In genomic region chr6:161575508-161576254, GRCh38 we compare ENCODE assay signal across 18 cellular contexts.
"Had no signal": no experiment of that assay in that cellular context is flagged by ENCODE, and none has a peak within 500 bp of the region (broad histone marks: within the 10 kb centered on the region; RNA-seq: fewer than 3 reads in every experiment).

No MANE protein-coding gene starts in this region.

- H3K4me3 Mint-ChIP-seq: activated CD4-positive, alpha-beta T cell treated with anti-CD3 and anti-CD28 coated beads, Interleukin-2, amount 10 ng/mL, durations not matched to agents 24 days and 14 days; activated naive CD4-positive, alpha-beta T cell treated with anti-CD3 and anti-CD28 coated beads, Interleukin-2, amount 10 ng/mL, durations not matched to agents 7 days and 5 days; activated T-helper 17 cell treated with anti-CD3 and anti-CD28 coated beads, Interleukin-2, amount 50 U/mL, for 72 hours; mesothelial cell of epicardium; naive B cell; T-cell had no signal

- H3K4me3 ChIP-seq: body of pancreas, coronary artery, sigmoid colon, thyroid gland had no signal

- FAIRE-seq: frontal cortex, urothelium cell line had no signal

- H3K9me3 Mint-ChIP-seq: activated CD4-positive, alpha-beta T cell treated with anti-CD3 and anti-CD28 coated beads, Interleukin-2, amount 10 ng/mL, durations not matched to agents 24 days and 14 days had no signal

- H3K9me3 ChIP-seq: body of pancreas, sigmoid colon, thyroid gland had no signal

- H3K27ac ChIP-seq: body of pancreas, coronary artery, sigmoid colon, thyroid gland had no signal

- H3K4me1 ChIP-seq: body of pancreas, sigmoid colon, thyroid gland had no signal

- H3K27me3 ChIP-seq: body of pancreas, sigmoid colon, thyroid gland had no signal

- ATAC-seq: activated T-helper 17 cell treated with anti-CD3 and anti-CD28 coated beads, Interleukin-2, amount 50 U/mL, for 72 hours; body of pancreas; T-cell had no signal

- H3K4me1 Mint-ChIP-seq: activated CD4-positive, alpha-beta T cell treated with anti-CD3 and anti-CD28 coated beads, Interleukin-2, amount 10 ng/mL, durations not matched to agents 24 days and 14 days; activated naive CD4-positive, alpha-beta T cell treated with anti-CD3 and anti-CD28 coated beads, Interleukin-2, amount 10 ng/mL, durations not matched to agents 7 days and 5 days; mesothelial cell of epicardium; naive B cell; T-cell had no signal

- H3K27me3 Mint-ChIP-seq: activated CD4-positive, alpha-beta T cell treated with anti-CD3 and anti-CD28 coated beads, Interleukin-2, amount 10 ng/mL, durations not matched to agents 24 days and 14 days; activated naive CD4-positive, alpha-beta T cell treated with anti-CD3 and anti-CD28 coated beads, Interleukin-2, amount 10 ng/mL, durations not matched to agents 7 days and 5 days; activated T-helper 17 cell treated with anti-CD3 and anti-CD28 coated beads, Interleukin-2, amount 50 U/mL, for 72 hours; naive B cell; T-cell had no signal

- H3K36me3 Mint-ChIP-seq: activated naive CD4-positive, alpha-beta T cell treated with anti-CD3 and anti-CD28 coated beads, Interleukin-2, amount 10 ng/mL, durations not matched to agents 7 days and 5 days; mesothelial cell of epicardium; naive B cell had no signal

- H3K36me3 ChIP-seq: sigmoid colon, thyroid gland had no signal

- DNase-seq: activated CD4-positive, alpha-beta T cell treated with anti-CD3 and anti-CD28 coated beads, Interleukin-2, amount 10 ng/mL, durations not matched to agents 24 days and 14 days; activated CD8-positive, alpha-beta memory T cell treated with anti-CD3 and anti-CD28 coated beads for 24 hours; activated naive CD4-positive, alpha-beta T cell treated with anti-CD3 and anti-CD28 coated beads, Interleukin-2, amount 10 ng/mL, durations not matched to agents 7 days and 5 days; activated T-cell treated with anti-CD3 and anti-CD28 coated beads for 4 hours; body of pancreas; central memory CD4-positive, alpha-beta T cell; effector CD8-positive, alpha-beta T cell; naive B cell; sigmoid colon; stimulated activated CD4-positive, alpha-beta T cell treated with anti-CD3 and anti-CD28 coated beads, Interleukin-4, amount 100 ng/mL, for 4 hours; T-cell; T1000; thyroid gland had no signal

- H3K27ac Mint-ChIP-seq: activated CD4-positive, alpha-beta T cell treated with anti-CD3 and anti-CD28 coated beads, Interleukin-2, amount 10 ng/mL, durations not matched to agents 24 days and 14 days; activated naive CD4-positive, alpha-beta T cell treated with anti-CD3 and anti-CD28 coated beads, Interleukin-2, amount 10 ng/mL, durations not matched to agents 7 days and 5 days; activated T-helper 17 cell treated with anti-CD3 and anti-CD28 coated beads, Interleukin-2, amount 50 U/mL, for 72 hours; mesothelial cell of epicardium; T-cell had no signal
